32 cellular contexts compared by ENCODE assay signal in genomic region chr2:109029444-109030193, GRCh38. TPM values are rescaled to one million over a fixed set of nuclear protein-coding genes. Genes with fewer than 3 reads are reported as not detected.
DNase-seq lines count a peak whose midpoint lies in the region; ATAC-seq and TF ChIP-seq lines count a peak whose summit lies in the region.
"Had no signal": no experiment of that assay in that cellular context is flagged by ENCODE, and none has a peak within 500 bp of the region (broad histone marks: within the 10 kb centered on the region; RNA-seq: fewer than 3 reads in every experiment).

No MANE protein-coding gene starts in this region.

- H3K27me3 ChIP-seq in thymus (ENCODE audit: control insufficient read depth, insufficient read depth) (no peaks in the 10 kb centered on the region), smooth muscle cell (ENCODE audit: low read depth) (no peaks in the 10 kb centered on the region)
- H3K27me3 ChIP-seq: BE2C, stomach had no signal

- TF ChIP-seq CTCF in mesothelial cell of epicardium (IDR thresholded peaks at IDR 0.05; ENCODE audit: unreplicated experiment) (no peak), smooth muscle cell (IDR thresholded peaks at IDR 0.05; ENCODE audit: borderline replicate concordance, insufficient read depth, poor library complexity, severe bottlenecking) (no peak)

- no peak for DNase-seq in activated naive CD4-positive, alpha-beta T cell treated with anti-CD3 and anti-CD28 coated beads, Interleukin-2, amount 50 U/mL, for 16 hours
- DNase-seq in T-cell (no peak), mesothelial cell of epicardium (ENCODE audit: low spot score in 2 of 2, unreplicated experiment in 2 of 2) (no peak), smooth muscle cell (lab: John Stamatoyannopoulos, UW; ENCODE audit: unreplicated experiment) (no peak), NCI-H526 treated with DMSO at 0.1 percent for 48 hours (lab: John Stamatoyannopoulos, UW) (no peak), DMS153 treated with DMSO at 0.1 percent for 48 hours (lab: John Stamatoyannopoulos, UW; ENCODE audit: unreplicated experiment) (no peak)
- DNase-seq: ACHN; activated effector memory CD4-positive, alpha-beta T cell treated with Interleukin-2 at 50 U/mL for 16 hours; activated T-cell treated with anti-CD3 and anti-CD28 coated beads for 4 hours; BE2C; cortex of kidney; foreskin keratinocyte; H9; heart left ventricle; NCI-H1092; NCI-H1694 treated with DMSO at 0.1 percent for 48 hours; NCI-H2171 treated with DMSO at 0.1 percent for 48 hours; NCI-H524; SHP77; small intestine; stimulated activated CD4-positive, alpha-beta T cell treated with anti-CD3 and anti-CD28 coated beads, Interleukin-1b, Interleukin-23, amount 100 ng/mL, for 48 hours; stimulated activated CD8-positive, alpha-beta memory T cell treated with anti-CD3 and anti-CD28 coated beads, Interleukin-4, amount 100 ng/mL, for 48 hours; stomach; SW 1271; tibial artery had no signal

- no peaks in the 10 kb centered on the region for H4K20me1 ChIP-seq in smooth muscle cell (ENCODE audit: low read depth)

- no peaks in the 10 kb centered on the region for H3K9me3 Mint-ChIP-seq in activated naive CD4-positive, alpha-beta T cell treated with anti-CD3 and anti-CD28 coated beads, Interleukin-2, amount 50 U/mL, for 24 hours
- peaks cover 0 to 4% (median 0%) of the 10 kb centered on the region in 3 donors for H3K9me3 Mint-ChIP-seq in T-cell
- peaks cover 4% of the 10 kb centered on the region for H3K9me3 Mint-ChIP-seq in mesothelial cell of epicardium

- no peaks in the 10 kb centered on the region for H3K27me3 Mint-ChIP-seq in activated naive CD4-positive, alpha-beta T cell treated with anti-CD3 and anti-CD28 coated beads, Interleukin-2, amount 50 U/mL, for 24 hours
- no peaks in the 10 kb centered on the region for H3K27me3 Mint-ChIP-seq in T-cell
- no peaks in the 10 kb centered on the region for H3K27me3 Mint-ChIP-seq in mesothelial cell of epicardium (ENCODE audit: low read depth)

- no peak overlapping the region for H3K4me2 ChIP-seq in smooth muscle cell

- H3K9me3 ChIP-seq in thymus (ENCODE audit: control insufficient read depth) (no peaks in the 10 kb centered on the region), smooth muscle cell (replicated peaks; ENCODE audit: low read depth) (no peaks in the 10 kb centered on the region)
- H3K9me3 ChIP-seq: BE2C, heart left ventricle, stomach, tibial artery had no signal

- H3K4me1 Mint-ChIP-seq in activated naive CD4-positive, alpha-beta T cell treated with anti-CD3 and anti-CD28 coated beads, Interleukin-2, amount 50 U/mL, for 24 hours: peaks cover 71% of the 10 kb centered on the region
- peaks cover 56 to 58% (median 58%) of the 10 kb centered on the region in 3 donors for H3K4me1 Mint-ChIP-seq in T-cell
- H3K4me1 Mint-ChIP-seq in mesothelial cell of epicardium: peaks cover 25% of the 10 kb centered on the region

- H3K4me3 Mint-ChIP-seq in activated naive CD4-positive, alpha-beta T cell treated with anti-CD3 and anti-CD28 coated beads, Interleukin-2, amount 50 U/mL, for 24 hours: no peak overlapping the region
- H3K4me3 Mint-ChIP-seq in T-cell: peak overlapping the region in 1 of 3 donors; percentile 18
- no peak overlapping the region for H3K4me3 Mint-ChIP-seq in mesothelial cell of epicardium
- H3K4me3 Mint-ChIP-seq: H9 had no signal

- H3K4me3 ChIP-seq in thymus (ENCODE audit: low read length) (no peak overlapping the region), smooth muscle cell (no peak overlapping the region)
- H3K4me3 ChIP-seq: heart left ventricle, stomach, tibial artery had no signal

- H3F3A ChIP-seq in smooth muscle cell (ENCODE audit: low read depth): peaks cover 3% of the 10 kb centered on the region

- H3K36me3 ChIP-seq in thymus (ENCODE audit: control insufficient read depth, insufficient read depth) (no peaks in the 10 kb centered on the region), smooth muscle cell (ENCODE audit: low read depth) (no peaks in the 10 kb centered on the region)
- H3K36me3 ChIP-seq: BE2C, heart left ventricle, stomach, tibial artery had no signal

- no peak overlapping the region for H2AFZ ChIP-seq in smooth muscle cell (ENCODE audit: low read depth)

- H3K79me2 ChIP-seq in smooth muscle cell (ENCODE audit: low read depth): no peaks in the 10 kb centered on the region

- WGBS in thymus: 94% methylated on average over 6 of the region's 6 CpGs
- 55% methylated on average over 6 of the region's 6 CpGs for WGBS in smooth muscle cell (ENCODE audit: low lambda C conversion rate)

- H3K4me1 ChIP-seq in thymus (ENCODE audit: control insufficient read depth, insufficient read depth, low read length) (peaks cover 29% of the 10 kb centered on the region), smooth muscle cell (ENCODE audit: low read depth) (peaks cover 23% of the 10 kb centered on the region)
- H3K4me1 ChIP-seq: BE2C, foreskin keratinocyte had no signal

- POLR2A ChIA-PET in T-cell (lab: Charles Lee): interaction anchor here in 1 of 2 donors (0.6 kb wide), 1 partner anchor 59 kb away, joined by 4 read pairs; no protein-coding TSS in a partner anchor

- CTCF ChIA-PET in T-cell (lab: Charles Lee): no interaction called here

- H3K36me3 Mint-ChIP-seq in activated naive CD4-positive, alpha-beta T cell treated with anti-CD3 and anti-CD28 coated beads, Interleukin-2, amount 50 U/mL, for 24 hours: no peaks in the 10 kb centered on the region
- no peaks in the 10 kb centered on the region for H3K36me3 Mint-ChIP-seq in T-cell
- peaks cover 1% of the 10 kb centered on the region for H3K36me3 Mint-ChIP-seq in mesothelial cell of epicardium

- H3K27ac ChIP-seq in thymus (ENCODE audit: low read depth) (peak overlapping the region; percentile 49), smooth muscle cell (ENCODE audit: low read depth) (no peak overlapping the region)
- H3K27ac ChIP-seq: foreskin keratinocyte, heart left ventricle, stomach, tibial artery had no signal

- peak overlapping the region; percentile 51 for H3K27ac Mint-ChIP-seq in activated naive CD4-positive, alpha-beta T cell treated with anti-CD3 and anti-CD28 coated beads, Interleukin-2, amount 50 U/mL, for 24 hours
- H3K27ac Mint-ChIP-seq in T-cell: peak overlapping the region; percentile 91 to 98
- H3K27ac Mint-ChIP-seq in mesothelial cell of epicardium: peak overlapping the region; percentile 83

- H3K9ac ChIP-seq in smooth muscle cell (ENCODE audit: low read depth): no peak overlapping the region

- no peak for ATAC-seq in T-cell (replicated peaks in 1 of 4)
- ATAC-seq: esophagus mucosa, foreskin keratinocyte, heart left ventricle had no signal

RNA-seq across cellular contexts. Expression of gene EDAR, which starts 40.6 kb away (rescaled TPM):
- total RNA-seq in T-cell (10 to 100 TPM in 1 of 5 donors, 1 to 10 TPM in 4; 5.2 to 15.6 (median 7.4) TPM), mesothelial cell of epicardium (5.1 to 6.6 TPM (median 5.5 TPM) in 3 replicates), smooth muscle cell (0.09 TPM in 2 replicates)
- polyA plus RNA-seq in thymus (1.3 TPM), smooth muscle cell (not detected in 2 replicates)
- total RNA-seq: astrocyte, cardiac septum, foreskin keratinocyte, H9, lung microvascular endothelial cell, omental fat pad had no signal
